ENCODE assay signal across 16 cellular contexts in the genomic region with DNA sequence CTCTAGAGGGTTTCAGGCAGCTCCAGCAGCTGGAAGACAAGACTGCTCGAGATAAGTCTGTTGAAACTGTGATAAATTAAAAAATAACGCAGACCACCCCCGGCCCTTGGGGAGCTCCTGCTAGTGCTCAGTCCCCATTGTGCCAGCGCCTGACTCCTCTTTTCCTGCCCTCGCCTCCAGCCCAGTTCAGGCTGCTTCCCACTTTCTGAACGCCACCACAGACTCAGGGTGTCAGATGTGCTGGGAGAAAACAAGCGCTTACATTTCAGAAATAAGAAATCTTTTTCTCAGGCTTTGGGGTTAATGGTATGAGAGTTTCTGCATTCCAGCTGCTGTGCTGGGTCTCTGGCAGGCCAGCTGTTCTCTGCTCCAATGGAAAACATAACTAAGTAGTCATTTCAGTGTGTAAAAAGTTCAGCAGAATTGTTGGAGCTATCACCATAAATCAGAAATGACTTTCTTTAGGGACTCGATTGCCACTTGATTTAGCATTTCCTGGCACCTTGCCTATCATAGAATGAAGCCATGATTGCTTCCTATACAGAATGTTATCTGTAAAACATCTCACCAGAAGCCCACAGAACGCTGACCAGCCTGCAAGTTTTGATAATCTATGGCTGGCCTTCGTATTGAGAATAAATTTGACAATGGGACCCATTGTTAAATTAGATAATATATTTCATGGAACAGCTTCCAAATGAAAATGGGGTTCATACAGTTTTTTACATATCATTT.
A peak's percentile ranks its signal among the peaks of the same experiment; 100 is the strongest.
DNase-seq lines count a peak whose midpoint lies in the region; ATAC-seq and TF ChIP-seq lines count a peak whose summit lies in the region.
"Had no signal": no experiment of that assay in that cellular context is flagged by ENCODE, and none has a peak within 500 bp of the region (broad histone marks: within the 10 kb centered on the region; RNA-seq: fewer than 3 reads in every experiment).

No MANE protein-coding gene starts in this region.

- intact Hi-C loops in esophagus muscularis mucosa (cut with DNase I) = no loop called here
- intact Hi-C loops in activated CD4-positive, alpha-beta memory T cell treated with anti-CD3 and anti-CD28 coated beads for 36 hours (cut with micrococcal nuclease) = loop anchor here (10.0 kb wide), 1 partner anchor 211 kb away; no protein-coding TSS in a partner anchor

- no peak overlapping the region for H3K27ac Mint-ChIP-seq in T-helper 2 cell treated with Interferon-gamma antibody and Interleukin-4, amounts not matched to agents 5 μg/mL and 100 μg/mL, for 36 hours
- H3K27ac Mint-ChIP-seq in activated CD4-positive, alpha-beta memory T cell treated with anti-CD3 and anti-CD28 coated beads for 36 hours = no peak overlapping the region
- H3K27ac Mint-ChIP-seq: activated T-cell treated with anti-CD3 and anti-CD28 coated beads, Interleukin-2, amount 50 U/mL, for 72 hours had no signal

- H3K4me1 Mint-ChIP-seq in T-helper 2 cell treated with Interferon-gamma antibody and Interleukin-4, amounts not matched to agents 5 μg/mL and 100 μg/mL, for 36 hours (ENCODE audit: low read depth) = no peaks in the 10 kb centered on the region
- H3K4me1 Mint-ChIP-seq in activated CD4-positive, alpha-beta memory T cell treated with anti-CD3 and anti-CD28 coated beads for 36 hours (ENCODE audit: low read depth) = no peaks in the 10 kb centered on the region
- H3K4me1 Mint-ChIP-seq: neural crest cell had no signal

- no peaks in the 10 kb centered on the region for H4K20me1 ChIP-seq in hepatocyte (ENCODE audit: insufficient read depth, poor library complexity, severe bottlenecking)

- CTCF ChIA-PET in activated CD4-positive, alpha-beta memory T cell treated with anti-CD3 and anti-CD28 coated beads for 36 hours (lab: Charles Lee) = no interaction called here

- no peaks in the 10 kb centered on the region for H3K9me3 Mint-ChIP-seq in T-helper 2 cell treated with Interferon-gamma antibody and Interleukin-4, amounts not matched to agents 5 μg/mL and 100 μg/mL, for 36 hours
- H3K9me3 Mint-ChIP-seq in activated CD4-positive, alpha-beta memory T cell treated with anti-CD3 and anti-CD28 coated beads for 36 hours = no peaks in the 10 kb centered on the region
- H3K9me3 Mint-ChIP-seq: activated T-cell treated with anti-CD3 and anti-CD28 coated beads, Interleukin-2, amount 50 U/mL, for 72 hours; neural crest cell had no signal

- H3K27ac ChIP-seq in esophagus muscularis mucosa (replicated peaks in 1 of 4) (peak overlapping the region; percentile 28 to 49 (median 38)), hepatocyte (no peak overlapping the region), skeletal muscle tissue (ENCODE audit: low read depth, low read length) (peak overlapping the region; percentile 59)
- H3K27ac ChIP-seq: dorsolateral prefrontal cortex had no signal

- peaks cover 12% of the 10 kb centered on the region for H3K27me3 Mint-ChIP-seq in T-helper 2 cell treated with Interferon-gamma antibody and Interleukin-4, amounts not matched to agents 5 μg/mL and 100 μg/mL, for 36 hours (ENCODE audit: low read depth)
- no peaks in the 10 kb centered on the region for H3K27me3 Mint-ChIP-seq in activated CD4-positive, alpha-beta memory T cell treated with anti-CD3 and anti-CD28 coated beads for 36 hours

- no peaks in the 10 kb centered on the region for H3K9me3 ChIP-seq in esophagus muscularis mucosa
- no peaks in the 10 kb centered on the region for H3K9me3 ChIP-seq in hepatocyte (ENCODE audit: low read depth)
- no peaks in the 10 kb centered on the region for H3K9me3 ChIP-seq in skeletal muscle tissue (ENCODE audit: control insufficient read depth in 3 of 3, low read length in 3 of 3)

- H3K4me3 Mint-ChIP-seq in T-helper 2 cell treated with Interferon-gamma antibody and Interleukin-4, amounts not matched to agents 5 μg/mL and 100 μg/mL, for 36 hours = no peak overlapping the region
- no peak overlapping the region for H3K4me3 Mint-ChIP-seq in activated CD4-positive, alpha-beta memory T cell treated with anti-CD3 and anti-CD28 coated beads for 36 hours
- H3K4me3 Mint-ChIP-seq: activated T-cell treated with anti-CD3 and anti-CD28 coated beads, Interleukin-2, amount 50 U/mL, for 72 hours; neural crest cell had no signal

- H3K4me1 ChIP-seq in esophagus muscularis mucosa = peaks cover 17 to 33% (median 28%) of the 10 kb centered on the region in 4 donors
- no peaks in the 10 kb centered on the region for H3K4me1 ChIP-seq in hepatocyte (ENCODE audit: insufficient read depth)
- H3K4me1 ChIP-seq in skeletal muscle tissue (ENCODE audit: control insufficient read depth in 3 of 3, insufficient read depth in 3 of 3, low read length in 3 of 3) = peaks cover 10 to 31% (median 28%) of the 10 kb centered on the region in 3 donors

- no peak overlapping the region for H3K9ac ChIP-seq in skeletal muscle tissue (ENCODE audit: low read depth in 1 of 3, low read length in 3 of 3)

- peak overlapping the region; percentile 51 for H3K4me2 ChIP-seq in hepatocyte

- TF ChIP-seq CTCF in esophagus muscularis mucosa (IDR thresholded peaks at IDR 0.05) = no peak
- TF ChIP-seq CTCF in hepatocyte (IDR thresholded peaks at IDR 0.05; ENCODE audit: poor library complexity) = no peak

- H2AFZ ChIP-seq in hepatocyte = no peak overlapping the region

- WGBS in esophagus muscularis mucosa = 38% methylated on average over 10 of the region's 10 CpGs
- WGBS in hepatocyte (ENCODE audit: low lambda C conversion rate, missing lambda C conversion rate) = 50% methylated on average over 10 of the region's 10 CpGs

- no peak for TF ChIP-seq EP300 in esophagus muscularis mucosa (IDR thresholded peaks at IDR 0.05)

- H3K79me2 ChIP-seq in hepatocyte = no peaks in the 10 kb centered on the region

- H3K4me3 ChIP-seq in esophagus muscularis mucosa (no peak overlapping the region), hepatocyte (no peak overlapping the region), skeletal muscle tissue (ENCODE audit: low read length in 3 of 3) (no peak overlapping the region)
- H3K4me3 ChIP-seq: dorsolateral prefrontal cortex had no signal

- POLR2A ChIA-PET in activated CD4-positive, alpha-beta memory T cell treated with anti-CD3 and anti-CD28 coated beads for 36 hours (lab: Charles Lee) = no interaction called here

- H3K36me3 ChIP-seq in esophagus muscularis mucosa (no peaks in the 10 kb centered on the region), hepatocyte (replicated peaks; ENCODE audit: insufficient read depth, low read depth) (no peaks in the 10 kb centered on the region), skeletal muscle tissue (ENCODE audit: control insufficient read depth in 3 of 3, insufficient read depth in 3 of 3, low read length in 3 of 3) (no peaks in the 10 kb centered on the region)

- no peaks in the 10 kb centered on the region for H3K36me3 Mint-ChIP-seq in T-helper 2 cell treated with Interferon-gamma antibody and Interleukin-4, amounts not matched to agents 5 μg/mL and 100 μg/mL, for 36 hours (ENCODE audit: low read depth)
- no peaks in the 10 kb centered on the region for H3K36me3 Mint-ChIP-seq in activated CD4-positive, alpha-beta memory T cell treated with anti-CD3 and anti-CD28 coated beads for 36 hours

- peak; percentile 56 for DNase-seq in GM03348 (ENCODE audit: low spot score)
- peak; percentile 90 for DNase-seq in esophagus muscularis mucosa (ENCODE audit: extremely low spot score)
- DNase-seq in hepatocyte (ENCODE audit: low spot score) = no peak
- no peak for DNase-seq in T-helper 2 cell treated with Interferon-gamma antibody and Interleukin-4, amounts not matched to agents 5 μg/mL and 100 μg/mL, for 36 hours (ENCODE audit: low spot score)
- no peak for DNase-seq in NCI-H1048 (lab: John Stamatoyannopoulos, UW)
- no peak for DNase-seq in activated CD4-positive, alpha-beta memory T cell treated with anti-CD3 and anti-CD28 coated beads for 36 hours
- DNase-seq: activated CD4-positive, alpha-beta T cell treated with anti-CD3 and anti-CD28 coated beads for 4 hours; activated T-cell treated with anti-CD3 and anti-CD28 coated beads, Interleukin-2, amount 50 U/mL, for 72 hours; amniotic stem cell; DMS79; dorsolateral prefrontal cortex; NCI-H510A; stimulated activated CD4-positive, alpha-beta T cell treated with anti-CD3 and anti-CD28 coated beads, Interleukin-12 subunit alpha, Interleukin-12 subunit beta, amount 100 ng/mL, for 4 hours had no signal

- TF ChIP-seq POLR2A in esophagus muscularis mucosa (IDR thresholded peaks at IDR 0.05; ENCODE audit: low read depth) = no peak

- H3K27me3 ChIP-seq in esophagus muscularis mucosa (no peaks in the 10 kb centered on the region), hepatocyte (no peaks in the 10 kb centered on the region), skeletal muscle tissue (ENCODE audit: control insufficient read depth in 3 of 3, insufficient read depth in 3 of 3, low read length in 3 of 3) (no peaks in the 10 kb centered on the region)

- no peaks in the 10 kb centered on the region for H3K9me2 ChIP-seq in hepatocyte (replicated peaks; ENCODE audit: insufficient read depth)

- ATAC-seq in GM18519 (IDR thresholded peaks at IDR 0.05; ENCODE audit: low FRiP score, unreplicated experiment) = no peak
- ATAC-seq: activated T-cell treated with anti-CD3 and anti-CD28 coated beads, Interleukin-2, amount 50 U/mL, for 72 hours had no signal

Comparison
In these comparisons a context has a peak if more than half of its experiments do, and no peak if none do; other contexts are left out.
1. DNase-seq: peak in GM03348 (single experiment) and esophagus muscularis mucosa (single experiment); none in hepatocyte (single experiment), T-helper 2 cell treated with Interferon-gamma antibody and Interleukin-4, amounts not matched to agents 5 μg/mL and 100 μg/mL, for 36 hours (single experiment), NCI-H1048 (single experiment) and activated CD4-positive, alpha-beta memory T cell treated with anti-CD3 and anti-CD28 coated beads for 36 hours (single experiment).